In genomic region chr6:93894521-93894920, GRCh38 we compare ENCODE assay signal across 25 cellular contexts.
"Had no signal": no experiment of that assay in that cellular context is flagged by ENCODE, and none has a peak within 500 bp of the region (broad histone marks: within the 10 kb centered on the region; RNA-seq: fewer than 3 reads in every experiment).

No MANE protein-coding gene starts in this region.

- DNase-seq: activated CD4-positive, alpha-beta memory T cell treated with anti-CD3 and anti-CD28 coated beads, Interleukin-2, amount 10 ng/mL, durations not matched to agents 7 days and 5 days; activated CD4-positive, alpha-beta T cell treated with anti-CD3 and anti-CD28 coated beads, Interleukin-2, amount 10 ng/mL, durations not matched to agents 24 days and 14 days; activated CD4-positive, CD25-positive, alpha-beta regulatory T cell treated with anti-CD3 and anti-CD28 coated beads, Interleukin-2, amount 50 U/mL, for 72 hours; activated CD8-positive, alpha-beta memory T cell treated with anti-CD3 and anti-CD28 coated beads, Interleukin-2, amount 50 U/mL, for 48 hours; activated gamma-delta T cell treated with Interleukin-2 at 50 U/mL for 16 hours; activated naive CD4-positive, alpha-beta T cell treated with anti-CD3 and anti-CD28 coated beads, Interleukin-2, amount 50 U/mL, for 16 hours; activated T-cell treated with anti-CD3 and anti-CD28 coated beads, Interleukin-2, amount 50 U/mL, for 24 hours; amygdala; colonic mucosa; effector CD8-positive, alpha-beta T cell; esophagus squamous epithelium; left lung; lower lobe of right lung; mesendoderm; pancreas; retina; small intestine; stimulated activated CD4-positive, alpha-beta T cell treated with anti-CD3 and anti-CD28 coated beads, Interleukin-4, amount 100 ng/mL, for 24 hours; stimulated activated naive CD8-positive, alpha-beta T cell treated with anti-CD3 and anti-CD28 coated beads, Interleukin-15, amount 100 ng/mL, for 72 hours; substantia nigra; tibial artery; upper lobe of right lung; WERI-Rb-1 had no signal

- ATAC-seq: left lung; lower lobe of right lung; pancreas; sciatic nerve; stimulated activated effector memory CD8-positive, alpha-beta T cell treated with anti-CD3 and anti-CD28 coated beads, Interleukin-12 subunit alpha, Interleukin-12 subunit beta, amount 100 ng/mL, for 72 hours; stimulated activated naive CD8-positive, alpha-beta T cell treated with anti-CD3 and anti-CD28 coated beads, Interleukin-15, amount 100 ng/mL, for 72 hours; upper lobe of right lung had no signal
